ENCODE assay signal across 8 cellular contexts in the genomic region with DNA sequence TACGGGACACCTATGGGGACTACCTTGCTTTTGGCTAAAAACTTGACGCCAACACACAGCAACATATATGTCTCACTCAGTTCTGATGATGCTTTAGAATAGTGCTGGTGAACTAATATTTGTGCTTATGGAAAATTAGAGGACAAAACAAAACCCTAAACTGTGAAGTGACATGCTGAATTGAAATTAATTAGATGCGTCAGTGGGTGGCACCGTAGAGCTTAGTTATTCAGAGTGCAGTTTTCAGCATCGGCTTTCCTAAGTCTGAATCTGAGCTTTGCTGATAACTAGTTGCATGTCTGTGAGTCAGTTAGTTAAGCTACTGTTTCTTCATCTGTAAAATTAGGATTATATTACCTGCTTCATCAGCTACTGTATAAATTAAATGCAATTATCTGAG.
DNase-seq lines count a peak whose midpoint lies in the region; ATAC-seq and TF ChIP-seq lines count a peak whose summit lies in the region.

No MANE protein-coding gene starts in this region.

- POLR2A ChIA-PET in OCI-LY7 (lab: Charles Lee), result interaction anchor here (1.0 kb wide), 1 partner anchor 9 kb away, joined by 4 read pairs; no protein-coding TSS in a partner anchor
- POLR2A ChIA-PET in naive thymus-derived CD8-positive, alpha-beta T cell (lab: Charles Lee), result no interaction called here

- no peak overlapping the region for H3K4me3 ChIP-seq in OCI-LY7 (ENCODE audit: low read depth, low read length, poor library complexity, severe bottlenecking)
- no peak overlapping the region for H3K4me3 ChIP-seq in spleen

- no peaks in the 10 kb centered on the region for H3K9me2 ChIP-seq in OCI-LY7 (ENCODE audit: insufficient read depth, low read length)

- intact Hi-C loops in Calu3 (cut with micrococcal nuclease; ENCODE audit: unreplicated experiment), result loop anchor here (2.0 kb wide), 1 partner anchor 405 kb away; no protein-coding TSS in a partner anchor
- intact Hi-C loops in OCI-LY7 (cut with micrococcal nuclease; ENCODE audit: unreplicated experiment), result no loop called here
- intact Hi-C loops in spleen (cut with DNase I; ENCODE audit: low total_unique reads), result no loop called here

- BruUV-seq in Calu3 (replicated peaks; lab: Mats Ljungman, UMichigan) (no TSS peak), OCI-LY7 (replicated peaks; lab: Mats Ljungman, UMichigan) (no TSS peak)

- no peak overlapping the region for H3K4me3 Mint-ChIP-seq in Calu3 (ENCODE audit: low read depth, unreplicated experiment)
- H3K4me3 Mint-ChIP-seq in naive thymus-derived CD8-positive, alpha-beta T cell, result no peak overlapping the region

- H3K27me3 Mint-ChIP-seq in Calu3 (ENCODE audit: unreplicated experiment), result no peaks in the 10 kb centered on the region
- H3K27me3 Mint-ChIP-seq in naive thymus-derived CD8-positive, alpha-beta T cell, result no peaks in the 10 kb centered on the region

- no peaks in the 10 kb centered on the region for H3K36me3 ChIP-seq in OCI-LY7 (ENCODE audit: insufficient read depth, low read length)
- no peaks in the 10 kb centered on the region for H3K36me3 ChIP-seq in spleen

- H3K4me1 ChIP-seq in OCI-LY7 (ENCODE audit: insufficient read depth, low read length, poor library complexity, severe bottlenecking), result no peaks in the 10 kb centered on the region
- H3K4me1 ChIP-seq in spleen, result no peaks in the 10 kb centered on the region

- 53 to 61% (median 58%) methylated on average over 5 of the region's 5 CpGs for WGBS in spleen, 5 donors

- H3K27ac ChIP-seq in OCI-LY7 (ENCODE audit: low read depth, low read length, poor library complexity, severe bottlenecking) (no peak overlapping the region), spleen (no peak overlapping the region)

- TF ChIP-seq POLR2A in spleen (IDR thresholded peaks at IDR 0.05), result no peak

- no peaks in the 10 kb centered on the region for H4K20me1 ChIP-seq in OCI-LY7 (ENCODE audit: insufficient read depth, low read length)

- DNase-seq in Calu3 (peak; percentile 2), OCI-LY7 (ENCODE audit: low spot score) (peak; percentile 1), inferior parietal cortex (ENCODE audit: extremely low spot score) (peak; percentile 39), NCI-H510A treated with DMSO at 0.1 percent for 48 hours (lab: John Stamatoyannopoulos, UW) (no peak), spleen (no peak)
- no peak for DNase-seq in stimulated activated naive CD8-positive, alpha-beta T cell treated with anti-CD3 and anti-CD28 coated beads, Interleukin-15, Interleukin-2, amounts not matched to agents 100 U/mL and 50 U/mL, for 24 hours
- DNase-seq in naive thymus-derived CD8-positive, alpha-beta T cell, result no peak

- CTCF ChIA-PET in Calu3 (lab: Charles Lee), result interaction anchor here (0.5 kb wide), 1 partner anchor 70 kb away, joined by 3 read pairs; no protein-coding TSS in a partner anchor
- CTCF ChIA-PET in OCI-LY7 (lab: Charles Lee; ENCODE audit: unreplicated experiment), result no interaction called here

- H3K27me3 ChIP-seq in spleen (replicated peaks in 1 of 7), result no peaks in the 10 kb centered on the region

- no peaks in the 10 kb centered on the region for H3K4me1 Mint-ChIP-seq in Calu3 (ENCODE audit: low read depth, unreplicated experiment)
- no peaks in the 10 kb centered on the region for H3K4me1 Mint-ChIP-seq in naive thymus-derived CD8-positive, alpha-beta T cell

- TF ChIP-seq CTCF in Calu3 (IDR thresholded peaks at IDR 0.05; ENCODE audit: unreplicated experiment) (no peak), OCI-LY7 (conservative IDR thresholded peaks at IDR 0.05; ENCODE audit: low read length) (peak; percentile 56), spleen (IDR thresholded peaks at IDR 0.05 in 8 of 11, conservative IDR thresholded peaks at IDR 0.05 in 3 of 11) (peak in 2 of 11 experiments; percentile 15 to 30)

- no peaks in the 10 kb centered on the region for H3K79me2 ChIP-seq in OCI-LY7 (ENCODE audit: insufficient read depth, low read depth, low read length)

- H3K27ac Mint-ChIP-seq in Calu3 (ENCODE audit: unreplicated experiment), result no peak overlapping the region
- no peak overlapping the region for H3K27ac Mint-ChIP-seq in naive thymus-derived CD8-positive, alpha-beta T cell

- H2AFZ ChIP-seq in OCI-LY7 (ENCODE audit: low read length), result no peak overlapping the region

- no peaks in the 10 kb centered on the region for H3K36me3 Mint-ChIP-seq in Calu3 (ENCODE audit: insufficient read depth, unreplicated experiment)
- H3K36me3 Mint-ChIP-seq in naive thymus-derived CD8-positive, alpha-beta T cell, result peaks cover 0 to 7% (median 0%) of the 10 kb centered on the region in 3 donors

- H3K9me3 Mint-ChIP-seq in Calu3 (ENCODE audit: low read depth, unreplicated experiment), result peaks cover 2% of the 10 kb centered on the region
- H3K9me3 Mint-ChIP-seq in naive thymus-derived CD8-positive, alpha-beta T cell, result peaks cover 0 to 20% (median 4%) of the 10 kb centered on the region in 9 donors

- ATAC-seq in GM21619 (IDR thresholded peaks at IDR 0.05; ENCODE audit: unreplicated experiment), result peak; percentile 88
- no peak for ATAC-seq in stimulated activated naive CD8-positive, alpha-beta T cell treated with anti-CD3 and anti-CD28 coated beads, Interleukin-15, Interleukin-2, amounts not matched to agents 100 U/mL and 50 U/mL, for 24 hours
- no peak for ATAC-seq in naive thymus-derived CD8-positive, alpha-beta T cell

- H3K4me2 ChIP-seq in OCI-LY7 (ENCODE audit: low read length), result no peak overlapping the region

- H3K9me3 ChIP-seq in OCI-LY7 (ENCODE audit: low read length) (no peaks in the 10 kb centered on the region), spleen (no peaks in the 10 kb centered on the region)

Comparison
In these comparisons a context has a peak if more than half of its experiments do, and no peak if none do; other contexts are left out.
1. DNase-seq: peak in Calu3 (single experiment), OCI-LY7 (single experiment) and inferior parietal cortex (single experiment); none in stimulated activated naive CD8-positive, alpha-beta T cell treated with anti-CD3 and anti-CD28 coated beads, Interleukin-15, Interleukin-2, amounts not matched to agents 100 U/mL and 50 U/mL, for 24 hours (single experiment), naive thymus-derived CD8-positive, alpha-beta T cell (0 of 10), NCI-H510A treated with DMSO at 0.1 percent for 48 hours (single experiment) and spleen (single experiment).